Comparison of ENCODE assay signal across 32 cellular contexts in genomic region chr1:42504535-42505128, GRCh38. TPM values are rescaled to one million over a fixed set of nuclear protein-coding genes. Genes with fewer than 3 reads are reported as not detected.
"Had no signal": no experiment of that assay in that cellular context is flagged by ENCODE, and none has a peak within 500 bp of the region (broad histone marks: within the 10 kb centered on the region; RNA-seq: fewer than 3 reads in every experiment).

No MANE protein-coding gene starts in this region.

- DNase-seq: activated B cell treated with CpG ODN at 0.5 μM for 24 hours; activated effector memory CD4-positive, alpha-beta T cell treated with Interleukin-2 at 50 U/mL for 16 hours; activated naive CD4-positive, alpha-beta T cell treated with Interleukin-2 at 50 U/mL for 16 hours; activated naive CD8-positive, alpha-beta T cell treated with anti-CD3 and anti-CD28 coated beads for 36 hours; activated T-cell treated with anti-CD3 and anti-CD28 coated beads for 4 hours; activated T-cell treated with anti-CD3 and anti-CD28 coated beads, Interleukin-2, amount 50 U/mL, for 72 hours; adrenal gland; aorta; body of pancreas; cerebellar nuclear complex; colonic mucosa; effector CD8-positive, alpha-beta T cell; erythroblast; islet precursor cell; left ventricle myocardium inferior; mucosa of descending colon; sigmoid colon; stimulated activated CD4-positive, alpha-beta T cell treated with anti-CD3 and anti-CD28 coated beads, Interleukin-1b, Interleukin-23, amount 100 ng/mL, for 48 hours; stimulated activated CD4-positive, alpha-beta T cell treated with anti-CD3 and anti-CD28 coated beads, Interleukin-4, amount 100 ng/mL, for 4 hours; stimulated activated CD8-positive, alpha-beta memory T cell treated with anti-CD3 and anti-CD28 coated beads, Interleukin-4, amount 100 ng/mL, for 48 hours; stimulated activated naive CD8-positive, alpha-beta T cell treated with anti-CD3 and anti-CD28 coated beads, Interleukin-15, amount 100 ng/mL, for 72 hours; substantia nigra; thyroid gland; upper lobe of left lung had no signal

- H3K27ac ChIP-seq: adrenal gland, body of pancreas, colonic mucosa, gastroesophageal sphincter, hepatocyte, left ventricle myocardium inferior, sigmoid colon, thyroid gland, upper lobe of left lung, vagina had no signal

- H3K27ac Mint-ChIP-seq: activated B cell treated with CpG ODN at 0.5 μM for 24 hours; activated naive CD8-positive, alpha-beta T cell treated with anti-CD3 and anti-CD28 coated beads for 36 hours; activated T-cell treated with anti-CD3 and anti-CD28 coated beads, Interleukin-2, amount 50 U/mL, for 72 hours; natural killer cell treated with Interleukin-12 subunit alpha and Interleukin-12 subunit beta and Interleukin-15 and Interleukin-18, amount 100 ng/mL, for 72 hours; stimulated activated memory B cell treated with anti-CD40 and anti-IgM and Interleukin-4, amounts not matched to agents 10 μg/mL and 1 μg/mL and 100 μg/mL, for 72 hours; stimulated activated naive CD8-positive, alpha-beta T cell treated with anti-CD3 and anti-CD28 coated beads, Interleukin-15, amount 100 ng/mL, for 72 hours had no signal

- H3K4me3 Mint-ChIP-seq: activated B cell treated with CpG ODN at 0.5 μM for 24 hours; activated naive CD8-positive, alpha-beta T cell treated with anti-CD3 and anti-CD28 coated beads for 36 hours; activated T-cell treated with anti-CD3 and anti-CD28 coated beads, Interleukin-2, amount 50 U/mL, for 72 hours; natural killer cell treated with Interleukin-12 subunit alpha and Interleukin-12 subunit beta and Interleukin-15 and Interleukin-18, amount 100 ng/mL, for 72 hours; stimulated activated memory B cell treated with anti-CD40 and anti-IgM and Interleukin-4, amounts not matched to agents 10 μg/mL and 1 μg/mL and 100 μg/mL, for 72 hours; stimulated activated naive CD8-positive, alpha-beta T cell treated with anti-CD3 and anti-CD28 coated beads, Interleukin-15, amount 100 ng/mL, for 72 hours had no signal

- ATAC-seq: activated T-cell treated with anti-CD3 and anti-CD28 coated beads, Interleukin-2, amount 50 U/mL, for 72 hours; body of pancreas; gastroesophageal sphincter; mucosa of descending colon; natural killer cell treated with Interleukin-12 subunit alpha and Interleukin-12 subunit beta and Interleukin-15 and Interleukin-18, amount 100 ng/mL, for 72 hours; stimulated activated memory B cell treated with anti-CD40 and anti-IgM and Interleukin-4, amounts not matched to agents 10 μg/mL and 1 μg/mL and 100 μg/mL, for 72 hours; stimulated activated naive CD8-positive, alpha-beta T cell treated with anti-CD3 and anti-CD28 coated beads, Interleukin-15, amount 100 ng/mL, for 72 hours had no signal

- H3K4me1 Mint-ChIP-seq: activated B cell treated with CpG ODN at 0.5 μM for 24 hours; activated naive CD8-positive, alpha-beta T cell treated with anti-CD3 and anti-CD28 coated beads for 36 hours; stimulated activated memory B cell treated with anti-CD40 and anti-IgM and Interleukin-4, amounts not matched to agents 10 μg/mL and 1 μg/mL and 100 μg/mL, for 72 hours; stimulated activated naive CD8-positive, alpha-beta T cell treated with anti-CD3 and anti-CD28 coated beads, Interleukin-15, amount 100 ng/mL, for 72 hours had no signal

- H3K4me3 ChIP-seq: adrenal gland, body of pancreas, colonic mucosa, gastroesophageal sphincter, hepatocyte, left ventricle myocardium inferior, lung, mucosa of descending colon, sigmoid colon, smooth muscle cell, thyroid gland, upper lobe of left lung, vagina had no signal

- H3K36me3 ChIP-seq: adrenal gland, colonic mucosa had no signal

- H3K9me3 ChIP-seq: thyroid gland had no signal

- H3K4me2 ChIP-seq: hepatocyte, smooth muscle cell had no signal

- H3K27me3 ChIP-seq: adrenal gland, body of pancreas, colonic mucosa, gastroesophageal sphincter, hepatocyte, sigmoid colon, thyroid gland, upper lobe of left lung, vagina had no signal

- H3K27me3 Mint-ChIP-seq: activated B cell treated with CpG ODN at 0.5 μM for 24 hours; activated naive CD8-positive, alpha-beta T cell treated with anti-CD3 and anti-CD28 coated beads for 36 hours; natural killer cell treated with Interleukin-12 subunit alpha and Interleukin-12 subunit beta and Interleukin-15 and Interleukin-18, amount 100 ng/mL, for 72 hours; stimulated activated memory B cell treated with anti-CD40 and anti-IgM and Interleukin-4, amounts not matched to agents 10 μg/mL and 1 μg/mL and 100 μg/mL, for 72 hours; stimulated activated naive CD8-positive, alpha-beta T cell treated with anti-CD3 and anti-CD28 coated beads, Interleukin-15, amount 100 ng/mL, for 72 hours had no signal

- H3K4me1 ChIP-seq: adrenal gland, body of pancreas, colonic mucosa, gastroesophageal sphincter, left ventricle myocardium inferior, sigmoid colon, thyroid gland, upper lobe of left lung, vagina had no signal

RNA-seq across cellular contexts. Expression of gene ZMYND12, which starts 48.8 kb away (rescaled TPM):
- total RNA-seq: myocyte; natural killer cell treated with Interleukin-12 subunit alpha and Interleukin-12 subunit beta and Interleukin-15 and Interleukin-18, amount 100 ng/mL, for 72 hours; vagina had no signal
